In the genomic region with DNA sequence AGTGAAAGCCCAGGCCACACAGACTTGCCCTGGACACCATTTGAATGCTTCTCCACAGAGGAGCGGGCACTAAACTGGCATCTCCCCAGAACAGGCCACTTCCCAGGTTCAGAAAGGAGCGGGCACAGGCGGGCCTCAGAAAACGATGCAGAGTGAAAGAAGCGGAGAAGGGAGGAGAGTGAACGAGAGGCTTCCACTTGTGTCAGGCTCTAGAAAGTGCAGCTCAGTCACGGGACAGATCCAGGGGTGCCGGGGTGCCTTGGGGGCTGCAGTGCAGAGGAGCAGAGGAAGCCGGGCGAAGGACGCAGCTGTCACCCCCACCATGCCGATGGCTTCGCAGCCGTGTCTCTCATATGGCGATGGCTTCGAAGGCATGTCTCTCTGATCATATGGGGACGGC, we compare ENCODE assay signal across 21 cellular contexts.
"Had no signal": no experiment of that assay in that cellular context is flagged by ENCODE, and none has a peak within 500 bp of the region (broad histone marks: within the 10 kb centered on the region; RNA-seq: fewer than 3 reads in every experiment).

No MANE protein-coding gene starts in this region.

- H3K9me3 Mint-ChIP-seq: activated B cell treated with CpG ODN at 0.5 μM for 24 hours; activated naive CD4-positive, alpha-beta T cell treated with anti-CD3 and anti-CD28 coated beads, Interleukin-2, amount 10 ng/mL, durations not matched to agents 7 days and 5 days; activated T-cell treated with anti-CD3 and anti-CD28 coated beads, Interleukin-2, amount 50 U/mL, for 24 hours; activated T-helper 17 cell treated with anti-CD3 and anti-CD28 coated beads, Interleukin-2, amount 50 U/mL, for 72 hours; natural killer cell treated with Interleukin-12 subunit alpha and Interleukin-12 subunit beta and Interleukin-15 and Interleukin-18, amount 100 ng/mL, for 72 hours; T-helper 1 cell treated with Interleukin-12 subunit alpha and Interleukin-12 subunit beta and Interleukin-4 antibody, amounts not matched to agents 30 μg/mL and 1 μg/mL, for 36 hours; type B pancreatic cell had no signal

- H3K9me3 ChIP-seq: body of pancreas, left lung, thoracic aorta had no signal

- H3K36me3 Mint-ChIP-seq: natural killer cell treated with Interleukin-12 subunit alpha and Interleukin-12 subunit beta and Interleukin-15 and Interleukin-18, amount 100 ng/mL, for 72 hours had no signal

- H3K4me3 ChIP-seq: body of pancreas, cardiac muscle cell, left lung, thoracic aorta had no signal

- H3K27me3 Mint-ChIP-seq: activated B cell treated with CpG ODN at 0.5 μM for 24 hours; activated CD4-positive, alpha-beta T cell treated with anti-CD3 and anti-CD28 coated beads for 36 hours; activated naive CD4-positive, alpha-beta T cell treated with anti-CD3 and anti-CD28 coated beads, Interleukin-2, amount 10 ng/mL, durations not matched to agents 7 days and 5 days; activated T-cell treated with anti-CD3 and anti-CD28 coated beads, Interleukin-2, amount 50 U/mL, for 24 hours; activated T-helper 17 cell treated with anti-CD3 and anti-CD28 coated beads, Interleukin-2, amount 50 U/mL, for 72 hours; natural killer cell treated with Interleukin-12 subunit alpha and Interleukin-12 subunit beta and Interleukin-15 and Interleukin-18, amount 100 ng/mL, for 72 hours; type B pancreatic cell had no signal

- ATAC-seq: activated CD4-positive, alpha-beta T cell treated with anti-CD3 and anti-CD28 coated beads for 36 hours; activated T-helper 17 cell treated with anti-CD3 and anti-CD28 coated beads, Interleukin-2, amount 50 U/mL, for 72 hours; body of pancreas; left lung; natural killer cell treated with Interleukin-12 subunit alpha and Interleukin-12 subunit beta and Interleukin-15 and Interleukin-18, amount 100 ng/mL, for 72 hours had no signal

- H3K4me1 Mint-ChIP-seq: activated B cell treated with CpG ODN at 0.5 μM for 24 hours; activated CD4-positive, alpha-beta T cell treated with anti-CD3 and anti-CD28 coated beads for 36 hours; activated T-helper 17 cell treated with anti-CD3 and anti-CD28 coated beads, Interleukin-2, amount 50 U/mL, for 72 hours had no signal

- H3K4me1 ChIP-seq: left lung had no signal

- H3K27ac ChIP-seq: body of pancreas, cardiac muscle cell, epithelial cell of prostate, left lung, thoracic aorta had no signal

- H3K27ac Mint-ChIP-seq: activated B cell treated with CpG ODN at 0.5 μM for 24 hours; activated CD4-positive, alpha-beta T cell treated with anti-CD3 and anti-CD28 coated beads for 36 hours; activated naive CD4-positive, alpha-beta T cell treated with anti-CD3 and anti-CD28 coated beads, Interleukin-2, amount 10 ng/mL, durations not matched to agents 7 days and 5 days; activated T-cell treated with anti-CD3 and anti-CD28 coated beads, Interleukin-2, amount 50 U/mL, for 24 hours; activated T-helper 17 cell treated with anti-CD3 and anti-CD28 coated beads, Interleukin-2, amount 50 U/mL, for 72 hours; natural killer cell treated with Interleukin-12 subunit alpha and Interleukin-12 subunit beta and Interleukin-15 and Interleukin-18, amount 100 ng/mL, for 72 hours; T-helper 1 cell treated with Interleukin-12 subunit alpha and Interleukin-12 subunit beta and Interleukin-4 antibody, amounts not matched to agents 30 μg/mL and 1 μg/mL, for 36 hours had no signal

- H3K27me3 ChIP-seq: body of pancreas, cardiac muscle cell, left lung had no signal

- H3K4me3 Mint-ChIP-seq: activated B cell treated with CpG ODN at 0.5 μM for 24 hours; activated CD4-positive, alpha-beta T cell treated with anti-CD3 and anti-CD28 coated beads for 36 hours; activated naive CD4-positive, alpha-beta T cell treated with anti-CD3 and anti-CD28 coated beads, Interleukin-2, amount 10 ng/mL, durations not matched to agents 7 days and 5 days; activated T-cell treated with anti-CD3 and anti-CD28 coated beads, Interleukin-2, amount 50 U/mL, for 24 hours; activated T-helper 17 cell treated with anti-CD3 and anti-CD28 coated beads, Interleukin-2, amount 50 U/mL, for 72 hours; natural killer cell treated with Interleukin-12 subunit alpha and Interleukin-12 subunit beta and Interleukin-15 and Interleukin-18, amount 100 ng/mL, for 72 hours; T-helper 1 cell treated with Interleukin-12 subunit alpha and Interleukin-12 subunit beta and Interleukin-4 antibody, amounts not matched to agents 30 μg/mL and 1 μg/mL, for 36 hours; type B pancreatic cell had no signal

- DNase-seq: activated B cell treated with CpG ODN at 0.5 μM for 24 hours; activated CD4-positive, alpha-beta T cell treated with anti-CD3 and anti-CD28 coated beads for 36 hours; activated CD4-positive, alpha-beta T cell treated with anti-CD3 and anti-CD28 coated beads, Interleukin-2, amount 50 U/mL, for 4 hours; activated CD8-positive, alpha-beta memory T cell treated with anti-CD3 and anti-CD28 coated beads for 24 hours; activated CD8-positive, alpha-beta memory T cell treated with anti-CD3 and anti-CD28 coated beads, Interleukin-2, amount 50 U/mL, for 4 hours; activated naive CD4-positive, alpha-beta T cell treated with anti-CD3 and anti-CD28 coated beads, Interleukin-2, amount 10 ng/mL, durations not matched to agents 7 days and 5 days; activated T-cell treated with anti-CD3 and anti-CD28 coated beads, Interleukin-2, amount 50 U/mL, for 24 hours; anterior cingulate cortex; mammary epithelial cell; midbrain; stimulated activated CD4-positive, alpha-beta T cell treated with anti-CD3 and anti-CD28 coated beads, Interleukin-4, amount 100 ng/mL, for 1 hour; stimulated activated naive CD4-positive, alpha-beta T cell treated with Interleukin-2 at 50 U/mL for 16 hours had no signal
